ENCODE assay signal across 8 cellular contexts in the genomic region with DNA sequence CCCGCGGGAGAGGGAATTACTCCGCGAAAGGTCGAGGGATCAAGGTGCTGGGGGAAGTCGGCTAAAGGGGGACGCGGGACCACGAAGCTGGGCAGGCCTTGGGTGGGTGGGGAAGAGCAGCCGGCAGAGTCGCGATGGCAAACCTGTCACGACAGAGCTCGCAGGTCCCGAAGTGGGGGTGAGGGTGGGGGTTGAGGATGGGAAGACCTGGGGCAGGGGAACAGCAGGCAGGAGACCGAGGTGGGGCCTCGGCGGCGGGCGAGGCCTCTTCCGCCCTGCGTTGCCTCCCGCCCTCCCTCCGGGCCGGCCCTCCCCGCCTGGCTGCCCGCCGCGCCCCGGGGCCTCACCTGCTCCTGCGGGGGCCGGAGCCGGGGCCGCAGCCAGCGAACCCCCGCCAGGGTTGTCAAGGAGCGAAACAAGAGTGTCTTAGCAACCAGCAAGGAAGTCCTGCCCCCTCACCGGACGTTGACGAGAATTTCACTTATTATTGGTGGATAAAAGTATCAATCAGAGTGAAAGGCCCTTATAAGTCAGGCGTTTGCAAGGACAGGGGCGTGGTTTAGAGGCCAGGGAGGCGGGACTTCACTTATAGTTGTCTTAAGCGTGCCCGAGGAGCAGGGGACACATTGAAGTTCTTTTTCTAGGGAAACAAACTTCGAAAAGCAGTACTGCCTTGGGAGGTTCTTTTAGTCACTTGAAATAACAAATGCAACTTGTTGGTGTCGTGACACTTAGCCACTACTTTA. TPM values are rescaled to one million over a fixed set of nuclear protein-coding genes. Genes with fewer than 3 reads are reported as not detected.
DNase-seq lines count a peak whose midpoint lies in the region; FAIRE-seq and TF ChIP-seq lines count a peak whose summit lies in the region.

A gene with protein sequence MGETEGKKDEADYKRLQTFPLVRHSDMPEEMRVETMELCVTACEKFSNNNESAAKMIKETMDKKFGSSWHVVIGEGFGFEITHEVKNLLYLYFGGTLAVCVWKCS (minus strand): TSS at position 423 of the 746 bp plus-strand sequence. CDS start 11,412 bp downstream, outside the sequence.

- H3K9me3 ChIP-seq in neuron (ENCODE audit: low read length) = no peaks in the 10 kb centered on the region

- no peak; the same call in 1 of the 2 replicates for TF ChIP-seq CTCF in HFFc6 (IDR thresholded peaks at IDR 0.05)

- peaks cover 34% of the 10 kb centered on the region for H3K4me1 Mint-ChIP-seq in HFFc6 (ENCODE audit: low read depth)
- peaks cover 28% of the 10 kb centered on the region for H3K4me1 Mint-ChIP-seq in activated naive CD4-positive, alpha-beta T cell treated with anti-CD3 and anti-CD28 coated beads, Interleukin-2, amount 10 ng/mL, durations not matched to agents 7 days and 5 days

- H3K36me3 Mint-ChIP-seq in HFFc6 (ENCODE audit: low read depth) = peaks cover 5% of the 10 kb centered on the region; the same call in 1 of the 2 replicates
- no peaks in the 10 kb centered on the region for H3K36me3 Mint-ChIP-seq in activated naive CD4-positive, alpha-beta T cell treated with anti-CD3 and anti-CD28 coated beads, Interleukin-2, amount 10 ng/mL, durations not matched to agents 7 days and 5 days

- CTCF ChIA-PET in activated naive CD4-positive, alpha-beta T cell treated with anti-CD3 and anti-CD28 coated beads, Interleukin-2, amount 10 ng/mL, durations not matched to agents 7 days and 5 days (lab: Charles Lee) = interaction anchor here (3.0 kb wide), 1 partner anchor 25 kb away, joined by 10 read pairs; no protein-coding TSS in a partner anchor

- peaks cover 6% of the 10 kb centered on the region for H3K27me3 ChIP-seq in neuron (ENCODE audit: insufficient read depth, low read length)

- FAIRE-seq in frontal cortex (lab: Jason Lieb, UNC) = peak; percentile 90

- peaks cover 13% of the 10 kb centered on the region for H3K36me3 ChIP-seq in neuron (ENCODE audit: insufficient read depth, low read length)

- in situ Hi-C loops in SK-MEL-5 (cut with HindIII; ENCODE audit: low pct_unique_long_range_greater_than_20kb, low sequenced_read_pairs) = no loop called here

- peak within 1 kb of the TSS; percentile 94 for H3K4me3 ChIP-seq in neuron (ENCODE audit: low read length)

- peak within 1 kb of the TSS; percentile 95 for H3K4me3 Mint-ChIP-seq in HFFc6
- H3K4me3 Mint-ChIP-seq in activated naive CD4-positive, alpha-beta T cell treated with anti-CD3 and anti-CD28 coated beads, Interleukin-2, amount 10 ng/mL, durations not matched to agents 7 days and 5 days = peak within 1 kb of the TSS; percentile 82

- peak; percentile 98 for DNase-seq in GM03348 (ENCODE audit: low spot score)
- peak; percentile 99 for DNase-seq in HFFc6
- DNase-seq in NAMALWA (ENCODE audit: low spot score) = peak; percentile 99
- DNase-seq in SK-MEL-5 (ENCODE audit: low read depth, low spot score) = peak; percentile 99
- peak; percentile 96 for DNase-seq in activated naive CD4-positive, alpha-beta T cell treated with anti-CD3 and anti-CD28 coated beads, Interleukin-2, amount 10 ng/mL, durations not matched to agents 7 days and 5 days
- peak; percentile 94 for DNase-seq in frontal cortex (ENCODE audit: low spot score in 2 of 2)
- DNase-seq in stromal cell of bone marrow (ENCODE audit: low read depth) = peak; percentile 97

- peaks cover 3% of the 10 kb centered on the region for H3K27me3 Mint-ChIP-seq in HFFc6 (ENCODE audit: insufficient read depth)
- H3K27me3 Mint-ChIP-seq in activated naive CD4-positive, alpha-beta T cell treated with anti-CD3 and anti-CD28 coated beads, Interleukin-2, amount 10 ng/mL, durations not matched to agents 7 days and 5 days = peaks cover 31% of the 10 kb centered on the region

- H2AFZ ChIP-seq in neuron (ENCODE audit: low read depth, low read length) = peak within 1 kb of the TSS; percentile 99

- H3K9me3 Mint-ChIP-seq in HFFc6 = no peaks in the 10 kb centered on the region
- no peaks in the 10 kb centered on the region for H3K9me3 Mint-ChIP-seq in activated naive CD4-positive, alpha-beta T cell treated with anti-CD3 and anti-CD28 coated beads, Interleukin-2, amount 10 ng/mL, durations not matched to agents 7 days and 5 days

- peak within 1 kb of the TSS; percentile 89 for H3K27ac Mint-ChIP-seq in HFFc6
- H3K27ac Mint-ChIP-seq in activated naive CD4-positive, alpha-beta T cell treated with anti-CD3 and anti-CD28 coated beads, Interleukin-2, amount 10 ng/mL, durations not matched to agents 7 days and 5 days = peak within 1 kb of the TSS; percentile 71

- peaks cover 6% of the 10 kb centered on the region for H3K4me1 ChIP-seq in neuron (ENCODE audit: insufficient read depth, low read length)

RNA-seq across cellular contexts. Expression of the gene that starts here (rescaled TPM):
- 10 to 100 TPM in 2 of 6 experiments, 1 to 10 TPM in 4; 8.6 to 11.5 (median 9.8) TPM for total RNA-seq in HFFc6 (2021; fragmentation: NEBNext Ultra II Directional; extraction: Animal tissue kit (Norgen Biotek cat#: 25700))
- total RNA-seq in SK-MEL-5 (2014; rRNA removed; shearing (Covaris generic)) = 14.4 and 16.7 TPM in 2 replicates
- 20.2 and 23.2 TPM in 2 replicates for polyA plus RNA-seq in SK-MEL-5 (2015; cell fraction: cytosol; rRNA removed)
- polyA plus RNA-seq in SK-MEL-5 (2015; cell fraction: nucleus; rRNA removed) = 9.4 and 10.1 TPM in 2 replicates
- total RNA-seq in frontal cortex = 16.7 TPM

Comparison
In these comparisons a context has a peak if more than half of its experiments do, and no peak if none do; other contexts are left out.
1. Peak in every context shown above with its lines: DNase-seq and H3K4me3 ChIP-seq.